In genomic region chr4:67699603-67700002, GRCh38 we compare ENCODE assay signal across 2 cellular contexts.
TF ChIP-seq lines count a peak whose summit lies in the region.

No MANE protein-coding gene starts in this region.

TF ChIP-seq in SK-N-SH, 30 proteins besides CTCF, POLR2A, EP300 and RAD21 (continued from another document):
- no peak for TF ChIP-seq ZBTB33 (IDR thresholded peaks at IDR 0.05; ENCODE audit: borderline replicate concordance, low read depth)
- TF ChIP-seq FOXJ3 (CRISPR knock-in tag; IDR thresholded peaks at IDR 0.05), result no peak
- TF ChIP-seq PBX3 (IDR thresholded peaks at IDR 0.05), result no peak
- TF ChIP-seq TCF12 (IDR thresholded peaks at IDR 0.05), result no peak
- no peak for TF ChIP-seq MAX (IDR thresholded peaks at IDR 0.05; ENCODE audit: low read depth)
- TF ChIP-seq FOSL2 (IDR thresholded peaks at IDR 0.05; ENCODE audit: borderline replicate concordance, low read depth), result no peak
- TF ChIP-seq NFIC (IDR thresholded peaks at IDR 0.05; ENCODE audit: borderline replicate concordance), result no peak
- no peak for TF ChIP-seq ELF1 (IDR thresholded peaks at IDR 0.05)
- TF ChIP-seq REST (IDR thresholded peaks at IDR 0.05; ENCODE audit: low read depth, low read length), result no peak
- no peak for TF ChIP-seq FOXM1 (IDR thresholded peaks at IDR 0.05; ENCODE audit: low read depth)

TF ChIP-seq in SK-N-SH treated with all-trans-retinoic acid at 6 μM for 48 hours, 23 proteins besides CTCF, POLR2A, EP300 and RAD21 (continued from another document):
- TF ChIP-seq POU6F1 (CRISPR knock-in tag; IDR thresholded peaks at IDR 0.05; ENCODE audit: borderline replicate concordance, low read depth), result no peak
- TF ChIP-seq PPARA (CRISPR knock-in tag; IDR thresholded peaks at IDR 0.05; ENCODE audit: borderline replicate concordance), result no peak
